ENCODE assay signal across 5 cellular contexts in the genomic region with DNA sequence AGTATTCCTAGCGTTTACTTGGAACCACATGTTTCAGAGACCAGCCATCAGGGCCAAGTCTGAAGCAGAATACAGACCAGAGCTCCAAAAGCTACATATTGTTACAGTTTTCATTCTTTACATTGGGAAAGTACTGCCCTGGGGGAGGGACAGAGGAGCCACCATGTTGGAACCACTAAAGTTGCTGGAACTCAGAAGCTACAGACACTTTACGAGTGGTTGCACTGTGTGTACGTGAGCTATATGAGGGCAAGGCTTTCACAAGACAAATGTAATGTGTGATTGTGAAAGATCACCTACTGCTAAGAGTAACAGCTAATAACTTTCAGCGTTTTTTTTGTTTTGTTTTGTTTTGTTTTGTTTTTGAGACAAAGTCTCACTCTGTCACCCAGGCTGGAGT.
"Had no signal": no experiment of that assay in that cellular context is flagged by ENCODE, and none has a peak within 500 bp of the region (broad histone marks: within the 10 kb centered on the region; RNA-seq: fewer than 3 reads in every experiment).

No MANE protein-coding gene starts in this region.

- H3K27ac Mint-ChIP-seq: GM23338, IgD-negative memory B cell had no signal

- H3K4me1 Mint-ChIP-seq: IgD-negative memory B cell had no signal

- ATAC-seq: GM23338 had no signal

- H3K36me3 Mint-ChIP-seq: IgD-negative memory B cell had no signal

- H3K9me3 Mint-ChIP-seq: GM23338, H9, IgD-negative memory B cell had no signal

- DNase-seq: H9, HCEC 1CT, KBM-7 had no signal

- H3K4me2 ChIP-seq: GM23338 had no signal

- H2AFZ ChIP-seq: GM23338 had no signal

- H3K4me3 Mint-ChIP-seq: GM23338, H9, IgD-negative memory B cell had no signal

- H3K4me3 ChIP-seq: GM23338 had no signal
